Comparison of ENCODE assay signal across 17 cellular contexts in the genomic region with DNA sequence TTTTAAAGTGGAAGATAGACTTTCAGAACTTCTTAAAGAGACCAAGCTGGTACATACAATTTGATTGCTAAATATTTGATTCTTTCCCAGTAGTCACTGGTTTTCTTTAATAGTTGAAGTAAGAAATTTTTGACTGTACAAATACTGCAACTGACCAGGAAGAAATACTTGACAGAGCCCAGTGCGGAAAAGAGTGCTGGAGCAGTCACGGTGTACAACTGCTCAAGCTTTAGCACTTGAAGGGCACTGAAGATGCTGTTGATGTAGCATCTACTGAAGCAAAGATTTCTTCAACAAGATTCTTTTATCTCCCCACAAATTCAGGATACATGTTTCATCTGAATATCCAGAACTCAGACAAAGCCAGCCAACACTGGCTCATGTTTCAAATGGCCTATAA. TPM values are rescaled to one million over a fixed set of nuclear protein-coding genes. Genes with fewer than 3 reads are reported as not detected.
DNase-seq lines count a peak whose midpoint lies in the region; ATAC-seq and TF ChIP-seq lines count a peak whose summit lies in the region.
"Had no signal": no experiment of that assay in that cellular context is flagged by ENCODE, and none has a peak within 500 bp of the region (broad histone marks: within the 10 kb centered on the region; RNA-seq: fewer than 3 reads in every experiment).

No MANE protein-coding gene starts in this region.

- H3K79me2 ChIP-seq in HCT116 (ENCODE audit: insufficient read depth, low read length) (peaks cover 9% of the 10 kb centered on the region), neural cell (replicated peaks; ENCODE audit: insufficient read depth, low read length) (no peaks in the 10 kb centered on the region)

- in situ Hi-C loops in ACHN (cut with HindIII; ENCODE audit: low pct_ligation_motif_present, low pct_unique_long_range_greater_than_20kb, low sequenced_read_pairs): no loop called here

- TF ChIP-seq RAD21 in HCT116 (IDR thresholded peaks at IDR 0.05; ENCODE audit: low read depth) (no peak), neural cell (conservative IDR thresholded peaks at IDR 0.05) (no peak)

- no peak overlapping the region for H3K4me3 Mint-ChIP-seq in activated naive CD8-positive, alpha-beta T cell treated with anti-CD3 and anti-CD28 coated beads for 36 hours
- H3K4me3 Mint-ChIP-seq: CD4-positive, alpha-beta memory T cell; GM23338 had no signal

- no peaks in the 10 kb centered on the region for H3K36me3 Mint-ChIP-seq in activated naive CD8-positive, alpha-beta T cell treated with anti-CD3 and anti-CD28 coated beads for 36 hours
- H3K36me3 Mint-ChIP-seq: CD4-positive, alpha-beta memory T cell had no signal

- intact Hi-C loops in HCT116 (cut with micrococcal nuclease): no loop called here

- H4K20me1 ChIP-seq in HCT116 (ENCODE audit: insufficient read depth) (no peaks in the 10 kb centered on the region; the same call in 1 of the 2 replicates), neural cell (ENCODE audit: insufficient read depth) (no peaks in the 10 kb centered on the region)

- H2AFZ ChIP-seq in HCT116 (ENCODE audit: low read depth, low read length, poor library complexity, severe bottlenecking) (no peak overlapping the region), neural cell (ENCODE audit: low read depth, low read length) (no peak overlapping the region)
- H2AFZ ChIP-seq: GM23338 had no signal

- DNase-seq in ACHN (peak; percentile 30), HCT116 (ENCODE audit: low read depth, low spot score) (no peak), NCI-H146 treated with DMSO at 0.1 percent for 48 hours (lab: John Stamatoyannopoulos, UW; ENCODE audit: unreplicated experiment) (no peak), GM03348 (ENCODE audit: low spot score) (no peak)
- no peak for DNase-seq in activated naive CD8-positive, alpha-beta T cell treated with anti-CD3 and anti-CD28 coated beads for 36 hours
- DNase-seq: CD4-positive, alpha-beta memory T cell; H7; IMR-90; KBM-7 had no signal

- RAD21 ChIA-PET in HCT116 (lab: Charles Lee; ENCODE audit: low non-redundant PET in 1 of 2, low total read pairs in 2 of 2, uncharacterized antibody in 2 of 2, unreplicated experiment in 2 of 2): no interaction called here

- H3K9ac ChIP-seq in HCT116 (ENCODE audit: low read length) (no peak overlapping the region; the same call in 1 of the 2 replicates), neural cell (ENCODE audit: low read length) (no peak overlapping the region)

- TF ChIP-seq POLR2A in HCT116 (IDR thresholded peaks at IDR 0.05; ENCODE audit: borderline replicate concordance, extremely low read depth, insufficient read depth, insufficient read length): no peak

- BruUV-seq in HCT116 (replicated peaks; lab: Mats Ljungman, UMichigan): no TSS peak

- TF ChIP-seq EP300 in neural cell (conservative IDR thresholded peaks at IDR 0.05; ENCODE audit: poor library complexity, severe bottlenecking): no peak

- peaks cover 0 to 17% of the 10 kb centered on the region in 2 experiments; a peak in 2 of 4 replicates for H3K4me1 ChIP-seq in HCT116 (ENCODE audit: control insufficient read depth in 1 of 2, insufficient read depth in 2 of 2, low read length in 2 of 2)
- H3K4me1 ChIP-seq: BE2C had no signal

- H3K4me2 ChIP-seq in HCT116 (ENCODE audit: low read length) (peak overlapping the region; percentile 19; the same call in 1 of the 2 replicates), neural cell (ENCODE audit: low read length) (no peak overlapping the region)
- H3K4me2 ChIP-seq: GM23338 had no signal

- ATAC-seq in HCT116: no peak
- ATAC-seq: GM23338 had no signal

- H3K27me3 ChIP-seq in HCT116 (ENCODE audit: insufficient read depth, low read length) (no peaks in the 10 kb centered on the region), neural cell (ENCODE audit: insufficient read depth, low read depth, low read length) (no peaks in the 10 kb centered on the region)

- POLR2A ChIA-PET in HCT116 (lab: Charles Lee): no interaction called here

- H3K27me3 Mint-ChIP-seq in activated naive CD8-positive, alpha-beta T cell treated with anti-CD3 and anti-CD28 coated beads for 36 hours: peaks cover 10% of the 10 kb centered on the region

- no peak overlapping the region for H3K27ac Mint-ChIP-seq in activated naive CD8-positive, alpha-beta T cell treated with anti-CD3 and anti-CD28 coated beads for 36 hours
- H3K27ac Mint-ChIP-seq: CD4-positive, alpha-beta memory T cell had no signal

- H3K36me3 ChIP-seq in HCT116 (ENCODE audit: control insufficient read depth in 1 of 2, insufficient read depth in 2 of 2, low read length in 2 of 2): no peaks in the 10 kb centered on the region
- H3K36me3 ChIP-seq in neural cell (ENCODE audit: insufficient read depth, low read length): no peaks in the 10 kb centered on the region
- H3K36me3 ChIP-seq: BE2C had no signal

- no peaks in the 10 kb centered on the region for H3K9me3 Mint-ChIP-seq in activated naive CD8-positive, alpha-beta T cell treated with anti-CD3 and anti-CD28 coated beads for 36 hours

- H3K27ac ChIP-seq in HCT116 (ENCODE audit: low read depth, low read length) (no peak overlapping the region), VCaP (peak overlapping the region; percentile 47; the same call in 1 of the 2 replicates), neural cell (ENCODE audit: low read length) (peak overlapping the region; percentile 60)
- H3K27ac ChIP-seq: C4-2B had no signal

- H3K4me3 ChIP-seq in HCT116 (replicated peaks in 1 of 2; ENCODE audit: low read depth in 1 of 2, low read length in 2 of 2) (no peak overlapping the region), neural cell (ENCODE audit: low read length) (no peak overlapping the region)
- H3K4me3 ChIP-seq: GM12878, GM23338 had no signal

- no peaks in the 10 kb centered on the region for H3K4me1 Mint-ChIP-seq in activated naive CD8-positive, alpha-beta T cell treated with anti-CD3 and anti-CD28 coated beads for 36 hours
- H3K4me1 Mint-ChIP-seq: CD4-positive, alpha-beta memory T cell had no signal

- TF ChIP-seq CTCF in HCT116 (IDR thresholded peaks at IDR 0.05 in 2 of 3, conservative IDR thresholded peaks at IDR 0.05 in 1 of 3; ENCODE audit: borderline replicate concordance in 1 of 3, insufficient read depth in 1 of 3, low read depth in 2 of 3, low read length in 2 of 3) (no peak), VCaP (conservative IDR thresholded peaks at IDR 0.05) (no peak), neural cell (IDR thresholded peaks at IDR 0.05; ENCODE audit: poor library complexity, severe bottlenecking) (no peak)

- H3K9me3 ChIP-seq in HCT116 (ENCODE audit: control insufficient read depth in 1 of 2, insufficient read depth in 1 of 2, low read depth in 1 of 2, low read length in 2 of 2) (no peaks in the 10 kb centered on the region), neural cell (ENCODE audit: low read length) (no peaks in the 10 kb centered on the region)
- H3K9me3 ChIP-seq: BE2C had no signal

- CTCF ChIA-PET in HCT116 (lab: Charles Lee): no interaction called here

- H3F3A ChIP-seq in neural cell (ENCODE audit: insufficient read depth, low read length, poor library complexity, severe bottlenecking): no peaks in the 10 kb centered on the region

- no peaks in the 10 kb centered on the region for H3K9me2 ChIP-seq in HCT116 (ENCODE audit: insufficient read depth)
- no peaks in the 10 kb centered on the region for H3K9me2 ChIP-seq in neural cell (ENCODE audit: insufficient read depth, low read length)

TF ChIP-seq in HCT116, 20 proteins besides CTCF, POLR2A, EP300 and RAD21 (continues in another document):
- TF ChIP-seq EZH2 (IDR thresholded peaks at IDR 0.05) (no peak), SP1 (IDR thresholded peaks at IDR 0.05; ENCODE audit: low read depth) (no peak), EGR1 (IDR thresholded peaks at IDR 0.05; ENCODE audit: low read depth) (no peak), EZH2phosphoT487 (IDR thresholded peaks at IDR 0.05; ENCODE audit: borderline replicate concordance) (no peak)
- TF ChIP-seq, protein P1, sequence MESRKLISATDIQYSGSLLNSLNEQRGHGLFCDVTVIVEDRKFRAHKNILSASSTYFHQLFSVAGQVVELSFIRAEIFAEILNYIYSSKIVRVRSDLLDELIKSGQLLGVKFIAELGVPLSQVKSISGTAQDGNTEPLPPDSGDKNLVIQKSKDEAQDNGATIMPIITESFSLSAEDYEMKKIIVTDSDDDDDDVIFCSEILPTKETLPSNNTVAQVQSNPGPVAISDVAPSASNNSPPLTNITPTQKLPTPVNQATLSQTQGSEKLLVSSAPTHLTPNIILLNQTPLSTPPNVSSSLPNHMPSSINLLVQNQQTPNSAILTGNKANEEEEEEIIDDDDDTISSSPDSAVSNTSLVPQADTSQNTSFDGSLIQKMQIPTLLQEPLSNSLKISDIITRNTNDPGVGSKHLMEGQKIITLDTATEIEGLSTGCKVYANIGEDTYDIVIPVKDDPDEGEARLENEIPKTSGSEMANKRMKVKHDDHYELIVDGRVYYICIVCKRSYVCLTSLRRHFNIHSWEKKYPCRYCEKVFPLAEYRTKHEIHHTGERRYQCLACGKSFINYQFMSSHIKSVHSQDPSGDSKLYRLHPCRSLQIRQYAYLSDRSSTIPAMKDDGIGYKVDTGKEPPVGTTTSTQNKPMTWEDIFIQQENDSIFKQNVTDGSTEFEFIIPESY (IDR thresholded peaks at IDR 0.05; ENCODE audit: extremely low read depth, insufficient replicate concordance, low read length): no peak

TF ChIP-seq in neural cell, 6 proteins besides CTCF, POLR2A, EP300 and RAD21 (continues in another document):
- no peak for TF ChIP-seq TAF1 (IDR thresholded peaks at IDR 0.05; ENCODE audit: low read depth)

RNA-seq across cellular contexts. Expression of a gene that starts 41.5 kb away (rescaled TPM):
- 6.4 TPM for total RNA-seq in HCT116 (2021; ENCODE audit: unreplicated experiment)
- polyA plus RNA-seq in HCT116 (2012): 3.4 and 4.2 TPM in 2 replicates
- 13.9 and 14.8 TPM in 2 replicates for polyA plus RNA-seq in neural cell
- polyA minus RNA-seq in neural cell: 22.2 and 24.1 TPM in 2 replicates
- 1 to 10 TPM; 7.5 to 8.1 TPM for total RNA-seq in activated naive CD8-positive, alpha-beta T cell treated with anti-CD3 and anti-CD28 coated beads for 36 hours
- total RNA-seq: A172; CD4-positive, alpha-beta memory T cell; HT-29 had no signal
